Comparison of ENCODE assay signal across 9 cellular contexts in genomic region chr6:30463651-30464618, GRCh38. TPM values are rescaled to one million over a fixed set of nuclear protein-coding genes. Genes with fewer than 3 reads are reported as not detected.
DNase-seq lines count a peak whose midpoint lies in the region; ATAC-seq, FAIRE-seq and TF ChIP-seq lines count a peak whose summit lies in the region.
"Had no signal": no experiment of that assay in that cellular context is flagged by ENCODE, and none has a peak within 500 bp of the region (broad histone marks: within the 10 kb centered on the region; RNA-seq: fewer than 3 reads in every experiment).

No MANE protein-coding gene starts in this region.

- H3K4me1 ChIP-seq in body of pancreas (peaks cover 24% of the 10 kb centered on the region), pancreas (peaks cover 0 to 12% (median 0%) of the 10 kb centered on the region in 3 donors)

- FAIRE-seq in pancreas (lab: Jason Lieb, UNC): no peak
- FAIRE-seq: bronchial epithelial cell had no signal

- WGBS in body of pancreas, 2 donors: 14 to 52% methylated on average over 13 to 59 of the region's 64 CpGs
- 17 to 19% methylated on average over 62 to 64 of the region's 64 CpGs for WGBS in pancreas, 2 donors

- peak overlapping the region; percentile 65 for H3K4me3 Mint-ChIP-seq in T-helper 17 cell

- TF ChIP-seq CTCF in body of pancreas (IDR thresholded peaks at IDR 0.05) (no peak), pancreas (IDR thresholded peaks at IDR 0.05) (no peak)

- no peak for TF ChIP-seq POLR2A in body of pancreas (IDR thresholded peaks at IDR 0.05)

- no peak overlapping the region for H3K27ac Mint-ChIP-seq in T-helper 17 cell

- no peak overlapping the region for H3K27ac ChIP-seq in body of pancreas
- H3K27ac ChIP-seq in pancreas: no peak overlapping the region

- no peak overlapping the region for H3K4me3 ChIP-seq in body of pancreas
- peak overlapping the region in 1 of 4 donors; percentile 1 for H3K4me3 ChIP-seq in pancreas

- intact Hi-C loops in body of pancreas (cut with DNase I): no loop called here
- intact Hi-C loops in pancreas (cut with DNase I): no loop called here

- H3K27me3 Mint-ChIP-seq in T-helper 17 cell: peaks cover 84% of the 10 kb centered on the region

- ATAC-seq in T-helper 17 cell: peak; percentile 66
- no peak for ATAC-seq in body of pancreas
- peak in 3 of 4 donors; percentile 20 to 48 (median 25) for ATAC-seq in pancreas
- no peak for ATAC-seq in GM19328 (IDR thresholded peaks at IDR 0.05; ENCODE audit: unreplicated experiment)

- peaks cover 2% of the 10 kb centered on the region for H3K36me3 Mint-ChIP-seq in T-helper 17 cell (ENCODE audit: low read depth)

- H3K36me3 ChIP-seq in body of pancreas (replicated peaks in 1 of 2; ENCODE audit: insufficient read depth in 1 of 2, low read depth in 2 of 2) (no peaks in the 10 kb centered on the region), pancreas (no peaks in the 10 kb centered on the region)

- peaks cover 0 to 45% of the 10 kb centered on the region in 2 donors for H3K27me3 ChIP-seq in body of pancreas
- H3K27me3 ChIP-seq in pancreas: peaks cover 0 to 69% (median 10%) of the 10 kb centered on the region in 4 donors

- peak; percentile 68 for DNase-seq in EH (ENCODE audit: low read depth)
- DNase-seq in T-helper 17 cell: peak; percentile 41 to 61 (median 60)
- DNase-seq in body of pancreas: peak in 3 of 4 donors; percentile 27 to 44 (median 41)
- peak in 2 of 6 donors; percentile 69 to 77 for DNase-seq in pancreas
- DNase-seq in NCI-H82 treated with DMSO at 0.1 percent for 48 hours (lab: John Stamatoyannopoulos, UW; ENCODE audit: unreplicated experiment): no peak
- DNase-seq in A172 (ENCODE audit: low spot score): no peak
- no peak for DNase-seq in NCI-H345 treated with DMSO at 0.1 percent for 48 hours (lab: John Stamatoyannopoulos, UW; ENCODE audit: unreplicated experiment)

- H3K9me3 ChIP-seq in T-helper 17 cell (ENCODE audit: control insufficient read depth, low read length, poor library complexity, severe bottlenecking) (peaks cover 3% of the 10 kb centered on the region), body of pancreas (no peaks in the 10 kb centered on the region), pancreas (no peaks in the 10 kb centered on the region)

- peaks cover 43% of the 10 kb centered on the region for H3K4me1 Mint-ChIP-seq in T-helper 17 cell

RNA-seq across cellular contexts. Expression of gene HLA-E, which starts 25.4 kb away (rescaled TPM):
- 1,000 to 10,000 TPM; 1,324 to 1,494 TPM for total RNA-seq in T-helper 17 cell
- total RNA-seq in body of pancreas: 100 to 1,000 TPM; 133 to 216 TPM
- 100 to 1,000 TPM in 2 of 6 donors, 10 to 100 TPM in 4; 65.7 to 158 (median 81.1) TPM for total RNA-seq in pancreas
- 100 to 1,000 TPM in 1 of 2 donors, 10 to 100 TPM in 1; 85.3 to 131 TPM for polyA plus RNA-seq in pancreas
- 86.1 and 89.5 TPM in 2 replicates for total RNA-seq in A172 (2014; rRNA removed; shearing (Covaris generic))

Comparison
In these comparisons a context has a peak if more than half of its experiments do, and no peak if none do; other contexts are left out.
1. DNase-seq: peak in EH (single experiment), T-helper 17 cell (3 of 3) and body of pancreas (3 of 4); none in NCI-H82 treated with DMSO at 0.1 percent for 48 hours (single experiment), A172 (single experiment) and NCI-H345 treated with DMSO at 0.1 percent for 48 hours (single experiment).
2. ATAC-seq: peak in T-helper 17 cell (single experiment) and pancreas (3 of 4); none in body of pancreas (single experiment) and GM19328 (single experiment).
3. RNA of gene HLA-E, which starts 25.4 kb away (total RNA-seq): 1,324 to 1,494 TPM in T-helper 17 cell; 133 to 216 TPM in body of pancreas, 86.1 to 89.5 TPM in A172 and 65.7 to 158 TPM in pancreas; every median in the first group is over 4 times any median in the second.